9 cellular contexts compared by ENCODE assay signal in genomic region chr1:158124999-158125398, GRCh38. TPM values are rescaled to one million over a fixed set of nuclear protein-coding genes. Genes with fewer than 3 reads are reported as not detected.
DNase-seq lines count a peak whose midpoint lies in the region; ATAC-seq, FAIRE-seq and TF ChIP-seq lines count a peak whose summit lies in the region.
"Had no signal": no experiment of that assay in that cellular context is flagged by ENCODE, and none has a peak within 500 bp of the region (broad histone marks: within the 10 kb centered on the region; RNA-seq: fewer than 3 reads in every experiment).

No MANE protein-coding gene starts in this region.

- DNase-seq in NK-92 treated with Interleukin-12 subunit alpha and Interleukin-12 subunit beta, amount 100 ng/mL, for 24 hours (lab: John Stamatoyannopoulos, UW) = peak; percentile 18
- DNase-seq in NK-92 (lab: John Stamatoyannopoulos, UW; ENCODE audit: unreplicated experiment) (no peak), NCI-H2196 treated with DMSO at 0.1 percent for 48 hours (lab: John Stamatoyannopoulos, UW; ENCODE audit: unreplicated experiment) (peak; percentile 56), WERI-Rb-1 (peak; percentile 90), breast epithelium (ENCODE audit: low spot score in 2 of 2) (peak; percentile 78 to 92)
- peak; percentile 70 for DNase-seq in stimulated activated CD4-positive, alpha-beta T cell treated with anti-CD3 and anti-CD28 coated beads, Interleukin-1b, Interleukin-23, amount 100 ng/mL, for 48 hours

- no peak for TF ChIP-seq POLR2A in breast epithelium (IDR thresholded peaks at IDR 0.05)

- peak; percentile 54 for ATAC-seq in HG03045 (IDR thresholded peaks at IDR 0.05; ENCODE audit: unreplicated experiment)

- no peaks in the 10 kb centered on the region for H3K4me1 ChIP-seq in breast epithelium

- H3K36me3 ChIP-seq in WERI-Rb-1 = no peaks in the 10 kb centered on the region
- no peaks in the 10 kb centered on the region for H3K36me3 ChIP-seq in breast epithelium
- H3K36me3 ChIP-seq: BLaER1 had no signal

- FAIRE-seq in islet of Langerhans (lab: Jason Lieb, UNC) = peak; percentile 92

- H3K27ac ChIP-seq in WERI-Rb-1 (no peak overlapping the region), breast epithelium (no peak overlapping the region)
- H3K27ac ChIP-seq: BLaER1 had no signal

- TF ChIP-seq CTCF in WERI-Rb-1 (IDR thresholded peaks at IDR 0.05; ENCODE audit: low read depth, low read length) (peak; percentile 96), breast epithelium (IDR thresholded peaks at IDR 0.05) (peak; percentile 86 to 97 (median 93))

- peaks cover 71% of the 10 kb centered on the region for H3K27me3 ChIP-seq in WERI-Rb-1 (ENCODE audit: insufficient read depth, low read depth, severe bottlenecking)
- no peaks in the 10 kb centered on the region for H3K27me3 ChIP-seq in breast epithelium
- H3K27me3 ChIP-seq: BLaER1 had no signal

- intact Hi-C loops in breast epithelium (cut with DNase I; ENCODE audit: low total_unique reads) = loop anchor here (10.0 kb wide), 1 partner anchor 160 kb away; no protein-coding TSS in a partner anchor

- H3K9me3 ChIP-seq in WERI-Rb-1 (ENCODE audit: severe bottlenecking) (no peaks in the 10 kb centered on the region), breast epithelium (no peaks in the 10 kb centered on the region)
- H3K9me3 ChIP-seq: BLaER1 had no signal

- H3K4me3 ChIP-seq in WERI-Rb-1 (ENCODE audit: low read depth, low read length) (no peak overlapping the region), breast epithelium (no peak overlapping the region)
- H3K4me3 ChIP-seq: BLaER1 had no signal

RNA-seq across cellular contexts. Expression of gene CD1D, which starts 55.7 kb away (rescaled TPM):
- total RNA-seq in breast epithelium = 1 to 10 TPM in 2 of 3 donors, under 1 TPM in 1; 0.96 to 2.0 (median 1.8) TPM
